Comparison of ENCODE assay signal across 11 cellular contexts in the genomic region with DNA sequence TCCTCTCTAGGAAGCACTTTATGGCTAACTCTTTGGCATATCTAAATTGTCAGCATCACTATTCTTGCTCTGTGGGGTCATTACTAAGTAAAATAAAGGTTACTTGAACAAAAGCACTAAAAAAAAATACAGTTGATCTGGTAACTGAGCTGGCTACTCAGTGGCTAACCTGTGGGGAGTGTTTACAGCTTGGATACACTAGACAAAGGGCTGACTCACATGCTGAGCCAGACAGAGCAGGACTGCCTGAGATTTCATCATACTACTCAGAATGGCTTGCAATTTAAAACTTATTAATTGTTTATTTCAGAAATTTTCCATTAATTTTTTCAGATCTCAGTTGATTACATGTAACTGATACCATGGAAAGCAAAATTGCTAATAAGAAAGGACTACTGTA.
DNase-seq lines count a peak whose midpoint lies in the region; ATAC-seq, FAIRE-seq and TF ChIP-seq lines count a peak whose summit lies in the region.
"Had no signal": no experiment of that assay in that cellular context is flagged by ENCODE, and none has a peak within 500 bp of the region (broad histone marks: within the 10 kb centered on the region; RNA-seq: fewer than 3 reads in every experiment).

No MANE protein-coding gene starts in this region.

- no peaks in the 10 kb centered on the region for H3K4me1 Mint-ChIP-seq in stimulated activated naive CD8-positive, alpha-beta T cell treated with anti-CD3 and anti-CD28 coated beads, Interleukin-15, amount 100 ng/mL, for 72 hours
- H3K4me1 Mint-ChIP-seq: activated naive CD8-positive, alpha-beta T cell treated with anti-CD3 and anti-CD28 coated beads, Interleukin-2, amount 10 ng/mL, durations not matched to agents 7 days and 5 days had no signal

- ATAC-seq in stimulated activated naive CD8-positive, alpha-beta T cell treated with anti-CD3 and anti-CD28 coated beads, Interleukin-15, amount 100 ng/mL, for 72 hours: no peak
- ATAC-seq: heart left ventricle had no signal

- H3K4me3 ChIP-seq in endothelial cell of umbilical vein (replicated peaks in 1 of 3; ENCODE audit: insufficient read depth in 1 of 3, low read depth in 1 of 3, low read length in 3 of 3) (no peak overlapping the region), neuronal stem cell (ENCODE audit: low read length in 2 of 2) (no peak overlapping the region)
- H3K4me3 ChIP-seq: heart left ventricle had no signal

- H3K36me3 ChIP-seq in endothelial cell of umbilical vein (ENCODE audit: control insufficient read depth in 2 of 2, extremely low read depth in 1 of 2, insufficient read depth in 2 of 2, low read length in 2 of 2) (no peaks in the 10 kb centered on the region), neuronal stem cell (replicated peaks in 1 of 2; ENCODE audit: control insufficient read depth in 2 of 2, insufficient read depth in 2 of 2, low read length in 2 of 2) (no peaks in the 10 kb centered on the region)
- H3K36me3 ChIP-seq: heart left ventricle had no signal

- H3K27ac ChIP-seq in endothelial cell of umbilical vein (ENCODE audit: insufficient read depth, low read depth, low read length) (peak overlapping the region; percentile 18), neuronal stem cell (replicated peaks; ENCODE audit: low read length) (no peak overlapping the region)
- H3K27ac ChIP-seq: heart left ventricle had no signal

- CTCF ChIA-PET in endothelial cell of umbilical vein (lab: Charles Lee): interaction anchor here (0.6 to 1.4 kb wide), 7 partner anchors 10 to 1972 kb away, joined by 3 to 21 read pairs (median 4); no protein-coding TSS in a partner anchor

- no peak overlapping the region for H3K18ac ChIP-seq in neuronal stem cell (ENCODE audit: low read length)

- no peak overlapping the region for H2BK15ac ChIP-seq in neuronal stem cell (ENCODE audit: low read length)

- H4K8ac ChIP-seq in neuronal stem cell (ENCODE audit: low read depth, low read length): no peak overlapping the region

- no peak overlapping the region for H4K91ac ChIP-seq in neuronal stem cell (ENCODE audit: low read depth, low read length, poor library complexity)

- no peak overlapping the region for H2BK120ac ChIP-seq in neuronal stem cell (ENCODE audit: low read depth, low read length)

- TF ChIP-seq CTCF in endothelial cell of umbilical vein (IDR thresholded peaks at IDR 0.05; ENCODE audit: extremely low read depth in 1 of 2, insufficient read depth in 1 of 2, low read depth in 1 of 2, low read length in 2 of 2): no peak

- H3K4me1 ChIP-seq in endothelial cell of umbilical vein (ENCODE audit: control insufficient read depth, extremely low read depth, insufficient read depth, low read length): no peaks in the 10 kb centered on the region
- H3K4me1 ChIP-seq in neuronal stem cell (ENCODE audit: control insufficient read depth in 2 of 2, insufficient read depth in 1 of 2, low read depth in 1 of 2, low read length in 2 of 2): peaks cover 0 to 5% of the 10 kb centered on the region in 2 donors
- H3K4me1 ChIP-seq: heart left ventricle had no signal

- intact Hi-C loops in endothelial cell of umbilical vein (cut with micrococcal nuclease): loop anchor here (5.0 kb wide), 1 partner anchor 1351 kb away; no protein-coding TSS in a partner anchor
- intact Hi-C loops in posterior cingulate gyrus (cut with DNase I): no loop called here

- no peak for TF ChIP-seq POLR2A in endothelial cell of umbilical vein (IDR thresholded peaks at IDR 0.05; ENCODE audit: low read depth, low read length)

- H3K14ac ChIP-seq in neuronal stem cell (ENCODE audit: low read length): no peak overlapping the region

- H3K9me1 ChIP-seq in endothelial cell of umbilical vein (replicated peaks; ENCODE audit: control insufficient read depth, extremely low read depth, insufficient read depth, low read length): no peaks in the 10 kb centered on the region

- H2BK12ac ChIP-seq in neuronal stem cell (ENCODE audit: low read length): no peak overlapping the region

- no peak overlapping the region for H3K4me2 ChIP-seq in endothelial cell of umbilical vein (ENCODE audit: insufficient read depth, low read length)
- no peak overlapping the region for H3K4me2 ChIP-seq in neuronal stem cell (ENCODE audit: insufficient read depth, low read length, poor library complexity, severe bottlenecking)

- H3K9ac ChIP-seq in endothelial cell of umbilical vein (replicated peaks; ENCODE audit: extremely low read depth, insufficient read depth, low read length) (peak overlapping the region; percentile 23), neuronal stem cell (ENCODE audit: low read depth, low read length, poor library complexity) (no peak overlapping the region)

- no peaks in the 10 kb centered on the region for H3K9me3 Mint-ChIP-seq in stimulated activated naive CD8-positive, alpha-beta T cell treated with anti-CD3 and anti-CD28 coated beads, Interleukin-15, amount 100 ng/mL, for 72 hours

- no TSS peak for BruUV-seq in endothelial cell of umbilical vein (replicated peaks; lab: Mats Ljungman, UMichigan)

- H3K27ac Mint-ChIP-seq in stimulated activated naive CD8-positive, alpha-beta T cell treated with anti-CD3 and anti-CD28 coated beads, Interleukin-15, amount 100 ng/mL, for 72 hours: no peak overlapping the region
- H3K27ac Mint-ChIP-seq: activated naive CD8-positive, alpha-beta T cell treated with anti-CD3 and anti-CD28 coated beads, Interleukin-2, amount 10 ng/mL, durations not matched to agents 7 days and 5 days had no signal

- FAIRE-seq in endothelial cell of umbilical vein (lab: Jason Lieb, UNC): no peak

- dilution Hi-C loops in endothelial cell of umbilical vein (cut with MboI; ENCODE audit: extremely low pct_ligation_motif_present, low sequenced_read_pairs): no loop called here

- peak; percentile 87 for DNase-seq in H4 (ENCODE audit: low spot score)
- DNase-seq in NCI-H748 (lab: John Stamatoyannopoulos, UW; ENCODE audit: unreplicated experiment): peak; percentile 54
- peak; percentile 64 for DNase-seq in endothelial cell of umbilical vein (ENCODE audit: low read depth, low spot score)
- no peak for DNase-seq in neuronal stem cell (ENCODE audit: low spot score)
- no peak for DNase-seq in posterior cingulate gyrus
- DNase-seq in hepatic stellate cell (ENCODE audit: low spot score): no peak
- no peak for DNase-seq in NK-92 (lab: John Stamatoyannopoulos, UW; ENCODE audit: unreplicated experiment)
- DNase-seq in stimulated activated naive CD8-positive, alpha-beta T cell treated with anti-CD3 and anti-CD28 coated beads, Interleukin-15, amount 100 ng/mL, for 72 hours: no peak
- DNase-seq: activated naive CD8-positive, alpha-beta T cell treated with anti-CD3 and anti-CD28 coated beads, Interleukin-2, amount 10 ng/mL, durations not matched to agents 7 days and 5 days; heart left ventricle; NCI-H524 treated with DMSO at 0.1 percent for 48 hours had no signal

- H2AFZ ChIP-seq in endothelial cell of umbilical vein (ENCODE audit: low read depth, low read length) (peak overlapping the region; percentile 51), neuronal stem cell (ENCODE audit: low read length) (peak overlapping the region; percentile 51)

- no peak overlapping the region for H2AK5ac ChIP-seq in neuronal stem cell (ENCODE audit: low read depth, low read length)

- H3K27me3 ChIP-seq in endothelial cell of umbilical vein (ENCODE audit: control insufficient read depth in 2 of 2, insufficient read depth in 2 of 2, low read length in 2 of 2): no peaks in the 10 kb centered on the region
- H3K27me3 ChIP-seq in neuronal stem cell (ENCODE audit: control insufficient read depth in 3 of 3, insufficient read depth in 3 of 3, low read depth in 1 of 3, low read length in 3 of 3): no peaks in the 10 kb centered on the region
- H3K27me3 ChIP-seq: heart left ventricle had no signal

- no peak overlapping the region for H3K4me3 Mint-ChIP-seq in stimulated activated naive CD8-positive, alpha-beta T cell treated with anti-CD3 and anti-CD28 coated beads, Interleukin-15, amount 100 ng/mL, for 72 hours
- H3K4me3 Mint-ChIP-seq: activated naive CD8-positive, alpha-beta T cell treated with anti-CD3 and anti-CD28 coated beads, Interleukin-2, amount 10 ng/mL, durations not matched to agents 7 days and 5 days had no signal

- H3K79me2 ChIP-seq in endothelial cell of umbilical vein (ENCODE audit: control insufficient read depth, insufficient read depth, low read length): no peaks in the 10 kb centered on the region

- no peak overlapping the region for H2BK5ac ChIP-seq in neuronal stem cell (ENCODE audit: low read length)

- H3K23ac ChIP-seq in neuronal stem cell (ENCODE audit: low read depth, low read length, poor library complexity): no peak overlapping the region

- POLR2A ChIA-PET in endothelial cell of umbilical vein (lab: Charles Lee): no interaction called here

- H3K79me1 ChIP-seq in neuronal stem cell (ENCODE audit: low read depth, low read length): no peaks in the 10 kb centered on the region

- no peaks in the 10 kb centered on the region for H4K20me1 ChIP-seq in endothelial cell of umbilical vein (replicated peaks; ENCODE audit: control insufficient read depth, extremely low read depth, insufficient read depth, low read length)

- no peaks in the 10 kb centered on the region for H3K27me3 Mint-ChIP-seq in stimulated activated naive CD8-positive, alpha-beta T cell treated with anti-CD3 and anti-CD28 coated beads, Interleukin-15, amount 100 ng/mL, for 72 hours
- H3K27me3 Mint-ChIP-seq: activated naive CD8-positive, alpha-beta T cell treated with anti-CD3 and anti-CD28 coated beads, Interleukin-2, amount 10 ng/mL, durations not matched to agents 7 days and 5 days had no signal

- H3K4ac ChIP-seq in neuronal stem cell (ENCODE audit: low read length): no peak overlapping the region

- H3K9me3 ChIP-seq in endothelial cell of umbilical vein (replicated peaks; ENCODE audit: control insufficient read depth, insufficient read depth, low read length) (no peaks in the 10 kb centered on the region), neuronal stem cell (replicated peaks in 1 of 2; ENCODE audit: control insufficient read depth in 2 of 2, insufficient read depth in 1 of 2, low read depth in 1 of 2, low read length in 2 of 2) (no peaks in the 10 kb centered on the region)
- H3K9me3 ChIP-seq: heart left ventricle had no signal

TF ChIP-seq in endothelial cell of umbilical vein, 7 proteins besides CTCF, POLR2A, EP300 and RAD21:
- no peak for TF ChIP-seq JUN (IDR thresholded peaks at IDR 0.05; ENCODE audit: borderline replicate concordance, insufficient read depth, insufficient read length, low read depth)
- peak; percentile 65 for TF ChIP-seq FOS (IDR thresholded peaks at IDR 0.05; ENCODE audit: borderline replicate concordance, insufficient read depth, low read length)
- TF ChIP-seq GATA2 (IDR thresholded peaks at IDR 0.05; ENCODE audit: insufficient read depth, insufficient read length, low read depth, low read length): no peak
- no peak for TF ChIP-seq POLR2AphosphoS5 (IDR thresholded peaks at IDR 0.05; ENCODE audit: insufficient read depth, low read depth, low read length)
- TF ChIP-seq MYC (IDR thresholded peaks at IDR 0.05; ENCODE audit: low read depth, low read length): no peak
TF ChIP-seq in endothelial cell of umbilical vein: peak in this region for 1.

Comparison
In these comparisons a context has a peak if more than half of its experiments do, and no peak if none do; other contexts are left out.
1. DNase-seq: peak in H4 (single experiment), NCI-H748 (single experiment) and endothelial cell of umbilical vein (single experiment); none in neuronal stem cell (single experiment), posterior cingulate gyrus (0 of 10), hepatic stellate cell (single experiment), NK-92 (single experiment) and stimulated activated naive CD8-positive, alpha-beta T cell treated with anti-CD3 and anti-CD28 coated beads, Interleukin-15, amount 100 ng/mL, for 72 hours (0 of 2).